Comparison of ENCODE assay signal across 11 cellular contexts in the genomic region with DNA sequence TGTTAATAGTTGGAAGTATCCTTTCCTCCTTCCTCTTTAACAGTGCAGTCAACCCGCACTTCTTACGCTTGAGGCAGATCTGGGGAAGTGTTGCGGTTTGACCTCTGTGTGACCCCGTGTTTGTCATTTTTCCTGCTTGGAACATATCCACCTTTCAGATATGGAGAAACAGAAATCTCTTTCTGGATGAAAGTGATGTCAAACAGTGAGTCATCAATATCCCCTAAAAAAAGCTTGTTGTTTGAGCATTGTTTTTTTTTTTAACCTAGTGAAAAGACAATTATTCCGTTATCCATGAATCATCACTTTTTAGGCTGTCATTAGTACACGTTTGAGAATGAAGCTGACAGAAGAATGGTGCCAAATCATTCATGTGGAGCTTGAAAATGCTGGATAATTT.
DNase-seq lines count a peak whose midpoint lies in the region; FAIRE-seq and TF ChIP-seq lines count a peak whose summit lies in the region.
"Had no signal": no experiment of that assay in that cellular context is flagged by ENCODE, and none has a peak within 500 bp of the region (broad histone marks: within the 10 kb centered on the region; RNA-seq: fewer than 3 reads in every experiment).

No MANE protein-coding gene starts in this region.

- no peak overlapping the region for H3K4me3 ChIP-seq in bronchial epithelial cell (ENCODE audit: low read depth, low read length)
- no peak overlapping the region for H3K4me3 ChIP-seq in CD8-positive, alpha-beta memory T cell (ENCODE audit: low read length)
- H3K4me3 ChIP-seq: GM12878 had no signal

- intact Hi-C loops in activated naive CD4-positive, alpha-beta T cell treated with anti-CD3 and anti-CD28 coated beads for 36 hours (cut with micrococcal nuclease), result no loop called here

- H3K9me3 ChIP-seq in CD8-positive, alpha-beta memory T cell (ENCODE audit: low read length), result no peaks in the 10 kb centered on the region

- no peak overlapping the region for H3K27ac Mint-ChIP-seq in CD8-positive, alpha-beta memory T cell
- H3K27ac Mint-ChIP-seq in activated naive CD4-positive, alpha-beta T cell treated with anti-CD3 and anti-CD28 coated beads for 36 hours, result no peak overlapping the region

- H3K4me3 Mint-ChIP-seq in CD8-positive, alpha-beta memory T cell, result no peak overlapping the region
- no peak overlapping the region for H3K4me3 Mint-ChIP-seq in activated naive CD4-positive, alpha-beta T cell treated with anti-CD3 and anti-CD28 coated beads for 36 hours

- no peak overlapping the region for H3K27ac ChIP-seq in CD8-positive, alpha-beta memory T cell (ENCODE audit: low read depth, low read length)

- H3K27me3 ChIP-seq in bronchial epithelial cell (ENCODE audit: control insufficient read depth, insufficient read depth, low read length), result peaks cover 5% of the 10 kb centered on the region
- no peaks in the 10 kb centered on the region for H3K27me3 ChIP-seq in CD8-positive, alpha-beta memory T cell (ENCODE audit: insufficient read depth, low read length, poor library complexity, severe bottlenecking)

- H3K36me3 Mint-ChIP-seq in CD8-positive, alpha-beta memory T cell, result no peaks in the 10 kb centered on the region
- H3K36me3 Mint-ChIP-seq in activated naive CD4-positive, alpha-beta T cell treated with anti-CD3 and anti-CD28 coated beads for 36 hours (ENCODE audit: low read depth), result no peaks in the 10 kb centered on the region

- FAIRE-seq in bronchial epithelial cell (lab: Jason Lieb, UNC), result no peak
- FAIRE-seq: GM12878 had no signal

- H3K36me3 ChIP-seq in bronchial epithelial cell (ENCODE audit: control insufficient read depth, insufficient read depth, low read length), result no peaks in the 10 kb centered on the region
- H3K36me3 ChIP-seq in CD8-positive, alpha-beta memory T cell (ENCODE audit: insufficient read depth, low read length), result no peaks in the 10 kb centered on the region

- DNase-seq in DMS79 (lab: John Stamatoyannopoulos, UW) (peak; percentile 44), NCI-H2029 treated with DMSO at 0.1 percent for 48 hours (lab: John Stamatoyannopoulos, UW) (peak; percentile 6), bronchial epithelial cell (ENCODE audit: low read depth) (peak; percentile 84), mucosa of gallbladder (ENCODE audit: low spot score) (peak; percentile 60), ureter (ENCODE audit: low spot score) (no peak), G401 (ENCODE audit: low spot score) (no peak)
- no peak for DNase-seq in CD8-positive, alpha-beta memory T cell
- no peak for DNase-seq in activated naive CD4-positive, alpha-beta T cell treated with anti-CD3 and anti-CD28 coated beads for 36 hours
- DNase-seq: activated naive CD4-positive, alpha-beta T cell treated with Interleukin-2 at 50 U/mL for 16 hours; stimulated activated CD4-positive, alpha-beta T cell treated with anti-CD3 and anti-CD28 coated beads, Interleukin-2, amount 100 ng/mL, for 48 hours had no signal

- peaks cover 0 to 4% of the 10 kb centered on the region in 2 donors for H3K27me3 Mint-ChIP-seq in CD8-positive, alpha-beta memory T cell
- peaks cover 3% of the 10 kb centered on the region for H3K27me3 Mint-ChIP-seq in activated naive CD4-positive, alpha-beta T cell treated with anti-CD3 and anti-CD28 coated beads for 36 hours (ENCODE audit: low read depth)

- H3K9me3 Mint-ChIP-seq in CD8-positive, alpha-beta memory T cell, result peaks cover 0 to 3% (median 0%) of the 10 kb centered on the region in 5 donors
- no peaks in the 10 kb centered on the region for H3K9me3 Mint-ChIP-seq in activated naive CD4-positive, alpha-beta T cell treated with anti-CD3 and anti-CD28 coated beads for 36 hours

- in situ Hi-C loops in G401 (cut with HindIII; ENCODE audit: low sequenced_read_pairs), result no loop called here

- POLR2A ChIA-PET in CD8-positive, alpha-beta memory T cell (lab: Charles Lee), result no interaction called here

- CTCF ChIA-PET in CD8-positive, alpha-beta memory T cell (lab: Charles Lee), result no interaction called here
- CTCF ChIA-PET in activated naive CD4-positive, alpha-beta T cell treated with anti-CD3 and anti-CD28 coated beads for 36 hours (lab: Charles Lee), result no interaction called here

- H3K4me1 Mint-ChIP-seq in CD8-positive, alpha-beta memory T cell, result no peaks in the 10 kb centered on the region
- H3K4me1 Mint-ChIP-seq in activated naive CD4-positive, alpha-beta T cell treated with anti-CD3 and anti-CD28 coated beads for 36 hours (ENCODE audit: low read depth), result no peaks in the 10 kb centered on the region

- no peaks in the 10 kb centered on the region for H3K4me1 ChIP-seq in CD8-positive, alpha-beta memory T cell (ENCODE audit: insufficient read depth, low read length)

- no peak for TF ChIP-seq CTCF in bronchial epithelial cell (IDR thresholded peaks at IDR 0.05; ENCODE audit: insufficient read depth, low read length, severe bottlenecking)

Comparison
In these comparisons a context has a peak if more than half of its experiments do, and no peak if none do; other contexts are left out.
1. DNase-seq: peak in DMS79 (single experiment), NCI-H2029 treated with DMSO at 0.1 percent for 48 hours (single experiment), bronchial epithelial cell (single experiment) and mucosa of gallbladder (single experiment); none in CD8-positive, alpha-beta memory T cell (0 of 5), ureter (single experiment), activated naive CD4-positive, alpha-beta T cell treated with anti-CD3 and anti-CD28 coated beads for 36 hours (single experiment) and G401 (single experiment).